In genomic region chr19:13783565-13784500, GRCh38 we compare ENCODE assay signal across 19 cellular contexts. TPM values are rescaled to one million over a fixed set of nuclear protein-coding genes. Genes with fewer than 3 reads are reported as not detected.
DNase-seq lines count a peak whose midpoint lies in the region; ATAC-seq, FAIRE-seq and TF ChIP-seq lines count a peak whose summit lies in the region.
"Had no signal": no experiment of that assay in that cellular context is flagged by ENCODE, and none has a peak within 500 bp of the region (broad histone marks: within the 10 kb centered on the region; RNA-seq: fewer than 3 reads in every experiment).

No MANE protein-coding gene starts in this region.

- no peaks in the 10 kb centered on the region for H3K27me3 ChIP-seq in GM12878 (replicated peaks in 1 of 2; ENCODE audit: control insufficient read depth in 2 of 2, insufficient read depth in 2 of 2, low read length in 1 of 2)
- H3K27me3 ChIP-seq: pancreas had no signal

- H3K4me3 Mint-ChIP-seq in IgD-negative memory B cell = peak overlapping the region in 3 of 4 donors; percentile 20 to 70 (median 65)
- H3K4me3 Mint-ChIP-seq in naive thymus-derived CD8-positive, alpha-beta T cell = no peak overlapping the region

- SMC1A ChIA-PET in GM12878 (lab: Charles Lee; ENCODE audit: uncharacterized antibody, unreplicated experiment) = interaction anchor here (0.6 to 5.1 kb wide), 9 partner anchors 9 to 502 kb away, joined by 3 to 65 read pairs (median 3); partner anchors contain the start of genes C19orf53 and ZSWIM4

- peaks cover 24% of the 10 kb centered on the region for H3K4me1 ChIP-seq in GM12878 (ENCODE audit: control insufficient read depth, insufficient read depth, low read length)

- RAD21 ChIA-PET in GM12878 (lab: Charles Lee; ENCODE audit: unreplicated experiment) = interaction anchor here (0.8 to 3.1 kb wide), 10 partner anchors 10 to 82 kb away, joined by 3 to 65 read pairs (median 4); partner anchors contain the start of genes C19orf53 and ZSWIM4

- no peaks in the 10 kb centered on the region for H4K20me1 ChIP-seq in GM12878 (ENCODE audit: control insufficient read depth, insufficient read depth)

- WGBS in GM12878 (ENCODE audit: insufficient coverage, insufficient replicate concordance, low lambda C conversion rate, missing lambda C conversion rate) = 60% methylated on average over 18 of the region's 18 CpGs

- intact Hi-C loops in GM12878 (cut with micrococcal nuclease; ENCODE audit: unreplicated experiment) = no loop called here
- intact Hi-C loops in posterior cingulate gyrus (cut with DNase I) = loop anchor here (2.0 kb wide), 1 partner anchor 79 kb away; no protein-coding TSS in a partner anchor

- in situ Hi-C loops in GM12878 (cut with MboI) = loop anchor here (5.0 kb wide), 1 partner anchor 78 kb away; no protein-coding TSS in a partner anchor

- POLR2A ChIA-PET in GM12878 (lab: Charles Lee) = interaction anchor here (1.0 to 4.4 kb wide), 7 partner anchors 10 to 79 kb away, joined by 3 to 28 read pairs (median 7); partner anchors contain the start of genes C19orf53 and ZSWIM4
- POLR2A ChIA-PET in naive thymus-derived CD8-positive, alpha-beta T cell (lab: Charles Lee) = interaction anchor here (0.6 to 10.5 kb wide), 10 partner anchors 9 to 295 kb away, joined by 3 to 110 read pairs (median 4); partner anchors contain the start of genes C19orf53 and ZSWIM4

- no TSS peak for BruUV-seq in GM12878 (replicated peaks; lab: Mats Ljungman, UMichigan)

- H3K4me1 Mint-ChIP-seq in IgD-negative memory B cell = peaks cover 24 to 29% (median 28%) of the 10 kb centered on the region in 3 donors
- peaks cover 10 to 42% (median 27%) of the 10 kb centered on the region in 4 donors for H3K4me1 Mint-ChIP-seq in naive thymus-derived CD8-positive, alpha-beta T cell

- peak overlapping the region; percentile 69 to 86 (median 83) for H3K27ac Mint-ChIP-seq in IgD-negative memory B cell
- peak overlapping the region in 8 of 10 donors; percentile 24 to 81 (median 64) for H3K27ac Mint-ChIP-seq in naive thymus-derived CD8-positive, alpha-beta T cell

- H3K4me3 ChIP-seq in GM12878 = no peak overlapping the region
- H3K4me3 ChIP-seq: left ventricle myocardium inferior had no signal

- no peak for TF ChIP-seq CTCF in GM12878 (IDR thresholded peaks at IDR 0.05 in 2 of 3, conservative IDR thresholded peaks at IDR 0.05 in 1 of 3; ENCODE audit: control insufficient read depth in 2 of 3, extremely low read depth in 1 of 3, insufficient read depth in 1 of 3, low read depth in 3 of 3, low read length in 3 of 3)

- H3K36me3 ChIP-seq in GM12878 (ENCODE audit: control insufficient read depth in 2 of 2, insufficient read depth in 2 of 2, low read length in 1 of 2) = peaks cover 2 to 8% of the 10 kb centered on the region in 2 experiments; a peak in 3 of 4 replicates
- H3K36me3 ChIP-seq: pancreas had no signal

- H3K27ac ChIP-seq in GM12878 (ENCODE audit: control insufficient read depth, insufficient read depth) = no peak overlapping the region
- H3K27ac ChIP-seq: left ventricle myocardium inferior, pancreas had no signal

- TF ChIP-seq RAD21 in GM12878 (IDR thresholded peaks at IDR 0.05; ENCODE audit: insufficient read depth, low read depth, low read length) = no peak

- no peak for TF ChIP-seq EP300 in GM12878 (IDR thresholded peaks at IDR 0.05; ENCODE audit: borderline replicate concordance in 1 of 2, control insufficient read depth in 1 of 2, low read depth in 2 of 2, low read length in 2 of 2)

- H3K79me2 ChIP-seq in GM12878 (ENCODE audit: control insufficient read depth, insufficient read depth, low read length) = no peaks in the 10 kb centered on the region

- TF ChIP-seq POLR2A in GM12892 (IDR thresholded peaks at IDR 0.05; ENCODE audit: low read depth, low read length) (no peak), GM12878 (IDR thresholded peaks at IDR 0.05; ENCODE audit: low read depth, low read length) (no peak)

- no peak overlapping the region for H2AFZ ChIP-seq in GM12878 (ENCODE audit: control insufficient read depth, low read depth, low read length)

- peak; percentile 38 for FAIRE-seq in GM12892 (lab: Jason Lieb, UNC)
- FAIRE-seq in GM12878 (lab: Jason Lieb, UNC) = no peak
- FAIRE-seq: pancreas, RCC 7860 had no signal

- H3K4me2 ChIP-seq in GM12878 (ENCODE audit: control insufficient read depth, insufficient read depth) = no peak overlapping the region

- ATAC-seq in GM12878 = peak; percentile 27
- ATAC-seq in naive thymus-derived CD8-positive, alpha-beta T cell = no peak
- ATAC-seq in HG02798 (IDR thresholded peaks at IDR 0.05; ENCODE audit: poor library complexity, unreplicated experiment) = no peak

- CTCF ChIA-PET in GM12878 (lab: Yijun Ruan, JAX) = interaction anchor here (0.6 to 6.2 kb wide), 18 partner anchors 9 to 773 kb away, joined by 3 to 136 read pairs (median 4); partner anchors contain the start of genes C19orf53 and ZSWIM4

- H3K27me3 Mint-ChIP-seq in IgD-negative memory B cell = peaks cover 4% of the 10 kb centered on the region
- no peaks in the 10 kb centered on the region for H3K27me3 Mint-ChIP-seq in naive thymus-derived CD8-positive, alpha-beta T cell

- no peak for DNase-seq in GM12892 (ENCODE audit: insufficient read length)
- DNase-seq in GM12878 (ENCODE audit: low read depth, low spot score) = no peak
- no peak for DNase-seq in naive thymus-derived CD8-positive, alpha-beta T cell
- DNase-seq in NOMO-1 treated with dmso at 0.1 percent for 144 hours (lab: John Stamatoyannopoulos, UW; ENCODE audit: unreplicated experiment) = no peak
- no peak for DNase-seq in posterior cingulate gyrus
- DNase-seq: activated CD8-positive, alpha-beta memory T cell treated with anti-CD3 and anti-CD28 coated beads, Interleukin-2, amount 50 U/mL, for 4 hours; COR-L47; EL; HFFc6; left ventricle myocardium inferior; NCI-H2171; NCI-H748 treated with DMSO at 0.1 percent for 48 hours; pancreas; SK-N-SH; T1000 had no signal

- H3K36me3 Mint-ChIP-seq in IgD-negative memory B cell = peaks cover 2% of the 10 kb centered on the region
- peaks cover 0 to 8% (median 6%) of the 10 kb centered on the region in 3 donors for H3K36me3 Mint-ChIP-seq in naive thymus-derived CD8-positive, alpha-beta T cell

- no peaks in the 10 kb centered on the region for H3K9me3 Mint-ChIP-seq in IgD-negative memory B cell
- H3K9me3 Mint-ChIP-seq in naive thymus-derived CD8-positive, alpha-beta T cell = no peaks in the 10 kb centered on the region
- H3K9me3 Mint-ChIP-seq: dendritic cell treated with granulocyte-macrophage colony-stimulating factor and Interleukin-4, amounts not matched to agents 40 ng/mL and 50 ng/mL, for 4 days; HFFc6 had no signal

- H3K9ac ChIP-seq in GM12878 (ENCODE audit: control insufficient read depth, insufficient read depth, low read length) = no peak overlapping the region

- H3K9me3 ChIP-seq in GM12878 (replicated peaks; ENCODE audit: control insufficient read depth, insufficient read depth, low read length) = no peaks in the 10 kb centered on the region
- H3K9me3 ChIP-seq: left ventricle myocardium inferior, pancreas, SK-N-SH had no signal

RNA-seq across cellular contexts. Expression of gene C19orf53, which starts 9.6 kb away (rescaled TPM):
- polyA plus RNA-seq in GM12892 (2012; ENCODE audit: missing spikeins) = 218 TPM
- polyA plus RNA-seq in IgD-negative memory B cell = 208 TPM
- 15.6 and 16.0 TPM in 2 replicates for total RNA-seq in GM12878 (2013; cell fraction: nucleolus; rRNA removed)
- 183 and 198 TPM in 2 replicates for total RNA-seq in GM12878 (2014; rRNA removed)
- 120 and 138 TPM in 2 replicates for total RNA-seq in GM12878 (2014; rRNA removed; fragmentation: Illumina TruSeq; extraction: Trizol)
- 109 and 115 TPM in 2 replicates for total RNA-seq in GM12878 (2021)
- 219 TPM for polyA plus RNA-seq in GM12878 (2011; ENCODE audit: low read depth)
- 99.9 and 186 TPM in 2 replicates for polyA plus RNA-seq in GM12878 (2011; rRNA removed)
- polyA plus RNA-seq in GM12878 (2011; cell fraction: cytosol; rRNA removed) = 225 and 239 TPM in 2 replicates
- polyA plus RNA-seq in GM12878 (2011; cell fraction: nucleus; rRNA removed) = 81.5 and 116 TPM in 2 replicates
- polyA plus RNA-seq in GM12878 (2012) = 194 and 199 TPM in 2 replicates
- polyA plus RNA-seq in GM12878 (2014; fragmentation: Illumina TruSeq; extraction: Trizol) = 38.4 and 171 TPM in 2 replicates
- polyA plus RNA-seq in GM12878 (2014; fragmentation: Nextera tagmentation; extraction: Ambion mirVana) = 100 to 1,000 TPM; 392 to 449 TPM
- polyA plus RNA-seq in GM12878 (2014; rRNA removed) = 250 and 253 TPM in 2 replicates
- 100 to 1,000 TPM; 266 to 268 TPM for polyA plus RNA-seq in GM12878 (2016; fragmentation: Nextera tagmentation; extraction: Ambion mirVana)
- 35.0 and 80.3 TPM in 2 replicates for polyA minus RNA-seq in GM12878 (2011; rRNA and poly(A)+ RNA removed)
- polyA minus RNA-seq in GM12878 (2011; cell fraction: cytosol; rRNA and poly(A)+ RNA removed) = 41.4 and 51.9 TPM in 2 replicates
- 9.3 and 19.9 TPM in 2 replicates for polyA minus RNA-seq in GM12878 (2011; cell fraction: nucleus; rRNA and poly(A)+ RNA removed)
- total RNA-seq in naive thymus-derived CD8-positive, alpha-beta T cell = 10 to 100 TPM; 74.1 to 80.0 TPM
- polyA plus RNA-seq in naive thymus-derived CD8-positive, alpha-beta T cell = 100 to 1,000 TPM; 248 to 324 (median 278) TPM

RNA-seq across cellular contexts. Expression of gene ZSWIM4, which starts 11.4 kb away (rescaled TPM):
- polyA plus RNA-seq in GM12892 (2012; ENCODE audit: missing spikeins) = 1.8 TPM
- polyA plus RNA-seq in IgD-negative memory B cell (1.2 TPM), GM12878 (2011; rRNA removed) (0.66 and 1.3 TPM in 2 replicates), GM12878 (2014; fragmentation: Illumina TruSeq; extraction: Trizol) (1.6 and 2.2 TPM in 2 replicates), GM12878 (2014; fragmentation: Nextera tagmentation; extraction: Ambion mirVana) (not detected), GM12878 (2014; rRNA removed) (5.1 and 5.6 TPM in 2 replicates), GM12878 (2016; fragmentation: Nextera tagmentation; extraction: Ambion mirVana) (1 to 10 TPM in 1 of 2 experiments, under 1 TPM in 1; 0.73 to 1.2 TPM)
- total RNA-seq in GM12878 (2013; cell fraction: nucleolus; rRNA removed) = 12.5 and 13.0 TPM in 2 replicates
- total RNA-seq in GM12878 (2014; rRNA removed) (3.1 TPM in 2 replicates), GM12878 (2014; rRNA removed; fragmentation: Illumina TruSeq; extraction: Trizol) (1.1 and 1.2 TPM in 2 replicates), GM12878 (2021) (11.1 and 12.2 TPM in 2 replicates)
- 1.1 TPM for polyA plus RNA-seq in GM12878 (2011; ENCODE audit: low read depth)
- 2.6 TPM in 2 replicates for polyA plus RNA-seq in GM12878 (2011; cell fraction: cytosol; rRNA removed)
- 3.2 and 4.0 TPM in 2 replicates for polyA plus RNA-seq in GM12878 (2011; cell fraction: nucleus; rRNA removed)
- polyA plus RNA-seq in GM12878 (2012) = 4.9 and 6.1 TPM in 2 replicates
- polyA minus RNA-seq in GM12878 (2011; rRNA and poly(A)+ RNA removed) = 1.8 and 5.0 TPM in 2 replicates
- polyA minus RNA-seq in GM12878 (2011; cell fraction: cytosol; rRNA and poly(A)+ RNA removed) = 3.1 and 3.2 TPM in 2 replicates
- polyA minus RNA-seq in GM12878 (2011; cell fraction: nucleus; rRNA and poly(A)+ RNA removed) = 1.9 and 2.9 TPM in 2 replicates
- total RNA-seq in naive thymus-derived CD8-positive, alpha-beta T cell = 1 to 10 TPM; 7.8 to 8.1 TPM
- polyA plus RNA-seq in naive thymus-derived CD8-positive, alpha-beta T cell = 1 to 10 TPM in 2 of 3 donors, under 1 TPM in 1; 0.30 to 1.5 (median 1.1) TPM

RNA-seq across cellular contexts. Expression of gene MRI1, which starts 19.5 kb away (rescaled TPM):
- 14.7 TPM for polyA plus RNA-seq in GM12892 (2012; ENCODE audit: missing spikeins)
- polyA plus RNA-seq in IgD-negative memory B cell (17.6 TPM), GM12878 (2011; rRNA removed) (16.6 and 28.2 TPM in 2 replicates), GM12878 (2014; fragmentation: Illumina TruSeq; extraction: Trizol) (14.3 and 18.5 TPM in 2 replicates), GM12878 (2014; fragmentation: Nextera tagmentation; extraction: Ambion mirVana) (1 to 10 TPM; 5.4 to 7.9 TPM), GM12878 (2014; rRNA removed) (46.4 and 51.1 TPM in 2 replicates), GM12878 (2016; fragmentation: Nextera tagmentation; extraction: Ambion mirVana) (10 to 100 TPM; 28.4 to 30.1 TPM)
- 86.3 and 111 TPM in 2 replicates for total RNA-seq in GM12878 (2013; cell fraction: nucleolus; rRNA removed)
- total RNA-seq in GM12878 (2014; rRNA removed) (49.5 and 50.3 TPM in 2 replicates), GM12878 (2014; rRNA removed; fragmentation: Illumina TruSeq; extraction: Trizol) (17.0 and 17.2 TPM in 2 replicates), GM12878 (2021) (36.3 and 40.0 TPM in 2 replicates)
- 6.0 TPM for polyA plus RNA-seq in GM12878 (2011; ENCODE audit: low read depth)
- polyA plus RNA-seq in GM12878 (2011; cell fraction: cytosol; rRNA removed) = 34.3 and 54.3 TPM in 2 replicates
- polyA plus RNA-seq in GM12878 (2011; cell fraction: nucleus; rRNA removed) = 259 and 261 TPM in 2 replicates
- 21.6 and 24.4 TPM in 2 replicates for polyA plus RNA-seq in GM12878 (2012)
- 10.5 and 22.7 TPM in 2 replicates for polyA minus RNA-seq in GM12878 (2011; rRNA and poly(A)+ RNA removed)
- 13.1 and 16.3 TPM in 2 replicates for polyA minus RNA-seq in GM12878 (2011; cell fraction: cytosol; rRNA and poly(A)+ RNA removed)
- polyA minus RNA-seq in GM12878 (2011; cell fraction: nucleus; rRNA and poly(A)+ RNA removed) = 20.1 and 25.7 TPM in 2 replicates
- total RNA-seq in naive thymus-derived CD8-positive, alpha-beta T cell = 10 to 100 TPM; 83.3 to 85.1 TPM
- 10 to 100 TPM in 2 of 3 donors, 1 to 10 TPM in 1; 6.4 to 15.5 (median 11.6) TPM for polyA plus RNA-seq in naive thymus-derived CD8-positive, alpha-beta T cell

Comparison
In these comparisons a context has a peak if more than half of its experiments do, and no peak if none do; other contexts are left out.
1. H3K4me3 Mint-ChIP-seq: peak in IgD-negative memory B cell (3 of 4); none in naive thymus-derived CD8-positive, alpha-beta T cell (0 of 10).